In the genomic region with DNA sequence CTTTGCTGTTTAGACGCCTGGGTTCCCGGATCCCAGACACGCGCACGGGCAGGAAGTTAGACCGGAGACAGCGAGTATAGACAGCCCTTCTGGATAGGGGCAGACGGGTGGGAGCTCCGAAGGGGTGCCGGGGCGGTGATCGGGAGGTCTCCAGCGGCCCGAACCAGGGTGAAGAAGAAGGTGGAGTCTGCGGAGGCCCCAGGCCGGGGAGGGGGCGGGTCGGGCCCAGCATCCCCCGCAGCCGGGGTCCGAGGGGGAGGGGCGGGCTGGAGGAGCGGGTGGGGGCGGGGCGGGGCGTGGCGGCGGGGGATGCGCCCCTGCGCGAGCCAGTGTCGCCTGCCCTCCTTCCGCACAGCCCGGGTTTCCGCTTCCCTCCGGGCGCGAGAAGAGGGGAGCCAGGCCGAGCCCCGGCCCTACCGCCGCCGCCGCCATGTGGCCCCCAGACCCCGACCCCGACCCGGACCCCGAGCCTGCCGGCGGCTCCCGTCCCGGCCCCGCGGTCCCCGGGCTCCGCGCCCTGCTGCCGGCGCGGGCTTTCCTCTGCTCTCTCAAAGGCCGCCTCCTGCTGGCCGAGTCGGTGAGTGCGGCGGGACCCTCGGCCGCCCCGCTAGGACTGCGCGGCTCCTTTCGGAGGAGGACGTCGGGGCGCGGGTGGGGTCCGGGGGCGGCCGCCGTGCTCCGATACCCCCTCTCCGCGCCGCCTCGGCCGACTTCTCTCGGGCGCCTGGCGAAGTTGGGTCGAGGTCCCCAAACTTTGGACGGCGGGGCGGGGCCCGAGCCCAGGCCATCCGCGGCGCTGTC, we compare ENCODE assay signal across 1 cellular context.
A peak's percentile ranks its signal among the peaks of the same experiment; 100 is the strongest.
TF ChIP-seq lines count a peak whose summit lies in the region.

TSS of gene CMTM3 (plus strand) at position 329 of the 801 bp plus-strand sequence. CDS start at position 431, 102 bp downstream.

TF ChIP-seq in HepG2, 621 proteins besides CTCF, POLR2A, EP300 and RAD21 (continues in another document):
- no peak for TF ChIP-seq DNMT1 (CRISPR knock-in tag; IDR thresholded peaks at IDR 0.05)
- no peak for TF ChIP-seq ZBTB42 (CRISPR knock-in tag; IDR thresholded peaks at IDR 0.05)
- no peak for TF ChIP-seq RNF2 (conservative IDR thresholded peaks at IDR 0.05; ENCODE audit: low read depth)
- TF ChIP-seq, protein P1, sequence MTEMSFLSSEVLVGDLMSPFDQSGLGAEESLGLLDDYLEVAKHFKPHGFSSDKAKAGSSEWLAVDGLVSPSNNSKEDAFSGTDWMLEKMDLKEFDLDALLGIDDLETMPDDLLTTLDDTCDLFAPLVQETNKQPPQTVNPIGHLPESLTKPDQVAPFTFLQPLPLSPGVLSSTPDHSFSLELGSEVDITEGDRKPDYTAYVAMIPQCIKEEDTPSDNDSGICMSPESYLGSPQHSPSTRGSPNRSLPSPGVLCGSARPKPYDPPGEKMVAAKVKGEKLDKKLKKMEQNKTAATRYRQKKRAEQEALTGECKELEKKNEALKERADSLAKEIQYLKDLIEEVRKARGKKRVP (CRISPR knock-in tag; IDR thresholded peaks at IDR 0.05) = no peak
- TF ChIP-seq MAX (IDR thresholded peaks at IDR 0.05) = peak; percentile 49; the same call in 1 of the 2 replicates
- TF ChIP-seq ZMAT3 (CRISPR knock-in tag; conservative IDR thresholded peaks at IDR 0.05) = 0 out of 2 replicates have a peak, but pooled peaks have one; percentile 70
- no peak for TF ChIP-seq KIAA2018 (CRISPR knock-in tag; IDR thresholded peaks at IDR 0.05; ENCODE audit: borderline replicate concordance)
- no peak; the same call in none of the 2 replicates for TF ChIP-seq TBX2 (CRISPR knock-in tag; IDR thresholded peaks at IDR 0.05; ENCODE audit: borderline replicate concordance)
- TF ChIP-seq, protein P2, sequence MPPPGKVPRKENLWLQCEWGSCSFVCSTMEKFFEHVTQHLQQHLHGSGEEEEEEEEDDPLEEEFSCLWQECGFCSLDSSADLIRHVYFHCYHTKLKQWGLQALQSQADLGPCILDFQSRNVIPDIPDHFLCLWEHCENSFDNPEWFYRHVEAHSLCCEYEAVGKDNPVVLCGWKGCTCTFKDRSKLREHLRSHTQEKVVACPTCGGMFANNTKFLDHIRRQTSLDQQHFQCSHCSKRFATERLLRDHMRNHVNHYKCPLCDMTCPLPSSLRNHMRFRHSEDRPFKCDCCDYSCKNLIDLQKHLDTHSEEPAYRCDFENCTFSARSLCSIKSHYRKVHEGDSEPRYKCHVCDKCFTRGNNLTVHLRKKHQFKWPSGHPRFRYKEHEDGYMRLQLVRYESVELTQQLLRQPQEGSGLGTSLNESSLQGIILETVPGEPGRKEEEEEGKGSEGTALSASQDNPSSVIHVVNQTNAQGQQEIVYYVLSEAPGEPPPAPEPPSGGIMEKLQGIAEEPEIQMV (CRISPR knock-in tag; IDR thresholded peaks at IDR 0.05; ENCODE audit: low read depth) = no peak
- TF ChIP-seq ZFP82 (CRISPR knock-in tag; IDR thresholded peaks at IDR 0.05; ENCODE audit: borderline replicate concordance) = 0 out of 2 replicates have a peak, but pooled peaks have one; percentile 66
- 0 out of 2 replicates have a peak, but pooled peaks have one; percentile 10 for TF ChIP-seq DR1 (CRISPR knock-in tag; IDR thresholded peaks at IDR 0.05)
- no peak for TF ChIP-seq ZNF598 (CRISPR knock-in tag; IDR thresholded peaks at IDR 0.05; ENCODE audit: borderline replicate concordance)
- no peak for TF ChIP-seq HOXA7 (CRISPR knock-in tag; IDR thresholded peaks at IDR 0.05)
- TF ChIP-seq, protein P3, sequence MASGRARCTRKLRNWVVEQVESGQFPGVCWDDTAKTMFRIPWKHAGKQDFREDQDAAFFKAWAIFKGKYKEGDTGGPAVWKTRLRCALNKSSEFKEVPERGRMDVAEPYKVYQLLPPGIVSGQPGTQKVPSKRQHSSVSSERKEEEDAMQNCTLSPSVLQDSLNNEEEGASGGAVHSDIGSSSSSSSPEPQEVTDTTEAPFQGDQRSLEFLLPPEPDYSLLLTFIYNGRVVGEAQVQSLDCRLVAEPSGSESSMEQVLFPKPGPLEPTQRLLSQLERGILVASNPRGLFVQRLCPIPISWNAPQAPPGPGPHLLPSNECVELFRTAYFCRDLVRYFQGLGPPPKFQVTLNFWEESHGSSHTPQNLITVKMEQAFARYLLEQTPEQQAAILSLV (CRISPR knock-in tag; IDR thresholded peaks at IDR 0.05; ENCODE audit: borderline replicate concordance) = no peak; the same call in 1 of the 2 replicates
- TF ChIP-seq ZFP90 (CRISPR knock-in tag; IDR thresholded peaks at IDR 0.05; ENCODE audit: borderline replicate concordance) = no peak
- no peak for TF ChIP-seq RBM22 (optimal IDR thresholded peaks at IDR 0.05; ENCODE audit: low read length)
- 0 out of 2 replicates have a peak, but pooled peaks have one; percentile 27 for TF ChIP-seq ETV6 (CRISPR knock-in tag; conservative IDR thresholded peaks at IDR 0.05)
- no peak for TF ChIP-seq LBX2 (CRISPR knock-in tag; IDR thresholded peaks at IDR 0.05; ENCODE audit: borderline replicate concordance)
- no peak for TF ChIP-seq RXRB (CRISPR knock-in tag; IDR thresholded peaks at IDR 0.05; ENCODE audit: borderline replicate concordance)
- TF ChIP-seq, protein P4, sequence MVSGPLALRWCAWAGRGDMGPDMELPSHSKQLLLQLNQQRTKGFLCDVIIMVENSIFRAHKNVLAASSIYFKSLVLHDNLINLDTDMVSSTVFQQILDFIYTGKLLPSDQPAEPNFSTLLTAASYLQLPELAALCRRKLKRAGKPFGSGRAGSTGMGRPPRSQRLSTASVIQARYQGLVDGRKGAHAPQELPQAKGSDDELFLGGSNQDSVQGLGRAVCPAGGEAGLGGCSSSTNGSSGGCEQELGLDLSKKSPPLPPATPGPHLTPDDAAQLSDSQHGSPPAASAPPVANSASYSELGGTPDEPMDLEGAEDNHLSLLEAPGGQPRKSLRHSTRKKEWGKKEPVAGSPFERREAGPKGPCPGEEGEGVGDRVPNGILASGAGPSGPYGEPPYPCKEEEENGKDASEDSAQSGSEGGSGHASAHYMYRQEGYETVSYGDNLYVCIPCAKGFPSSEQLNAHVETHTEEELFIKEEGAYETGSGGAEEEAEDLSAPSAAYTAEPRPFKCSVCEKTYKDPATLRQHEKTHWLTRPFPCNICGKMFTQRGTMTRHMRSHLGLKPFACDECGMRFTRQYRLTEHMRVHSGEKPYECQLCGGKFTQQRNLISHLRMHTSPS (CRISPR knock-in tag; IDR thresholded peaks at IDR 0.05; ENCODE audit: low read depth) = no peak
- no peak for TF ChIP-seq REXO4 (CRISPR knock-in tag; IDR thresholded peaks at IDR 0.05; ENCODE audit: borderline replicate concordance)
- TF ChIP-seq, protein P5, sequence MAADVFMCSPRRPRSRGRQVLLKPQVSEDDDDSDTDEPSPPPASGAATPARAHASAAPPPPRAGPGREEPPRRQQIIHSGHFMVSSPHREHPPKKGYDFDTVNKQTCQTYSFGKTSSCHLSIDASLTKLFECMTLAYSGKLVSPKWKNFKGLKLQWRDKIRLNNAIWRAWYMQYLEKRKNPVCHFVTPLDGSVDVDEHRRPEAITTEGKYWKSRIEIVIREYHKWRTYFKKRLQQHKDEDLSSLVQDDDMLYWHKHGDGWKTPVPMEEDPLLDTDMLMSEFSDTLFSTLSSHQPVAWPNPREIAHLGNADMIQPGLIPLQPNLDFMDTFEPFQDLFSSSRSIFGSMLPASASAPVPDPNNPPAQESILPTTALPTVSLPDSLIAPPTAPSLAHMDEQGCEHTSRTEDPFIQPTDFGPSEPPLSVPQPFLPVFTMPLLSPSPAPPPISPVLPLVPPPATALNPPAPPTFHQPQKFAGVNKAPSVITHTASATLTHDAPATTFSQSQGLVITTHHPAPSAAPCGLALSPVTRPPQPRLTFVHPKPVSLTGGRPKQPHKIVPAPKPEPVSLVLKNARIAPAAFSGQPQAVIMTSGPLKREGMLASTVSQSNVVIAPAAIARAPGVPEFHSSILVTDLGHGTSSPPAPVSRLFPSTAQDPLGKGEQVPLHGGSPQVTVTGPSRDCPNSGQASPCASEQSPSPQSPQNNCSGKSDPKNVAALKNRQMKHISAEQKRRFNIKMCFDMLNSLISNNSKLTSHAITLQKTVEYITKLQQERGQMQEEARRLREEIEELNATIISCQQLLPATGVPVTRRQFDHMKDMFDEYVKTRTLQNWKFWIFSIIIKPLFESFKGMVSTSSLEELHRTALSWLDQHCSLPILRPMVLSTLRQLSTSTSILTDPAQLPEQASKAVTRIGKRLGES (CRISPR knock-in tag; IDR thresholded peaks at IDR 0.05; ENCODE audit: borderline replicate concordance) = no peak
- no peak for TF ChIP-seq ZNF414 (CRISPR knock-in tag; IDR thresholded peaks at IDR 0.05)
- no peak for TF ChIP-seq ZNF672 (CRISPR knock-in tag; IDR thresholded peaks at IDR 0.05)
- peak; percentile 16; the same call in 1 of the 2 replicates for TF ChIP-seq HOXD1 (CRISPR knock-in tag; IDR thresholded peaks at IDR 0.05)
- no peak for TF ChIP-seq PAF1 (CRISPR knock-in tag; IDR thresholded peaks at IDR 0.05)
- peak; percentile 20 for TF ChIP-seq SAP130 (CRISPR knock-in tag; IDR thresholded peaks at IDR 0.05; ENCODE audit: low read depth)
- TF ChIP-seq MAZ (IDR thresholded peaks at IDR 0.05; ENCODE audit: borderline replicate concordance, low read depth, low read length) = no peak
- no peak for TF ChIP-seq MAZ (CRISPR knock-in tag; IDR thresholded peaks at IDR 0.05; ENCODE audit: low read depth)
- 0 out of 2 replicates have a peak, but pooled peaks have one; percentile 15 for TF ChIP-seq AKAP8 (CRISPR knock-in tag; IDR thresholded peaks at IDR 0.05)
- no peak for TF ChIP-seq SP1 (IDR thresholded peaks at IDR 0.05)
- TF ChIP-seq SP1 (CRISPR knock-in tag; IDR thresholded peaks at IDR 0.05) = 0 out of 2 replicates have a peak, but pooled peaks have one; percentile 14
- 0 out of 2 replicates have a peak, but pooled peaks have one; percentile 3 for TF ChIP-seq SALL2 (CRISPR knock-in tag; IDR thresholded peaks at IDR 0.05)
